Comparison of ENCODE assay signal across 1 cellular context in genomic region chr3:149716984-149717383, GRCh38.
TF ChIP-seq lines count a peak whose summit lies in the region.

No MANE protein-coding gene starts in this region.

TF ChIP-seq in HepG2, 621 proteins besides CTCF, POLR2A, EP300 and RAD21:
- TF ChIP-seq HNRNPLL (IDR thresholded peaks at IDR 0.05; ENCODE audit: low read depth, low read length, poor library complexity, severe bottlenecking): no peak
- TF ChIP-seq U2AF1 (optimal IDR thresholded peaks at IDR 0.05; ENCODE audit: low read depth, low read length): no peak
- TF ChIP-seq ZNF747 (CRISPR knock-in tag; IDR thresholded peaks at IDR 0.05; ENCODE audit: borderline replicate concordance): no peak
- TF ChIP-seq HNF4A (CRISPR knock-in tag; IDR thresholded peaks at IDR 0.05): no peak
- TF ChIP-seq NONO (IDR thresholded peaks at IDR 0.05): no peak
- no peak for TF ChIP-seq NONO (CRISPR knock-in tag; conservative IDR thresholded peaks at IDR 0.05)
